11 cellular contexts compared by ENCODE assay signal in the genomic region with DNA sequence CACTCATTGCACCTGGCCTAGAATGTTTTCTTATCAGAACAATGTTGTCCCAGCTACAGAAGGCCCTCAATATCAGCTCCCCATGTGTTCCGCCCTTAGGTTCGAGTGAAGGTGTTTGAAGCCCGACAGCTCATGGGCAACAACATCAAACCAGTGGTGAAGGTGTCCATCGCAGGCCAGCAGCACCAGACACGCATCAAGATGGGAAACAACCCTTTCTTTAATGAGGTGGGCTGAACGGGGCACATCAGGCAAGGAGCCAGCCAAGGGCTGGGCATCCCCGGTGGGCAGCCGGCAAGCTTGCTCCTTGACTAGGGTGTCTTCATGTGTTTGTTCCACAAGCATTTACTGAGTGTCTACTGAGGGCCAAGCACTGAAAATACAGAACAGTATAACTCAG. TPM values are rescaled to one million over a fixed set of nuclear protein-coding genes. Genes with fewer than 3 reads are reported as not detected.
"Had no signal": no experiment of that assay in that cellular context is flagged by ENCODE, and none has a peak within 500 bp of the region (broad histone marks: within the 10 kb centered on the region; RNA-seq: fewer than 3 reads in every experiment).

No MANE protein-coding gene starts in this region.

- ATAC-seq: HCT116, HepG2 had no signal

- H3K9me3 Mint-ChIP-seq: HFFc6, IgD-negative memory B cell had no signal

- DNase-seq: GM23248, GOT3, H7, HFFc6 had no signal

- H3K4me1 ChIP-seq: HAP-1 had no signal

- H3K4me3 ChIP-seq: GM23248, HAP-1 had no signal

- H3K4me3 Mint-ChIP-seq: HFFc6, IgD-negative memory B cell had no signal

- H3K27ac Mint-ChIP-seq: HFFc6, IgD-negative memory B cell had no signal

- H3K27ac ChIP-seq: GM23248, HL-60 had no signal

- H3K9me3 ChIP-seq: HAP-1 had no signal

- H3K36me3 ChIP-seq: HAP-1 had no signal

RNA-seq across cellular contexts. Expression of gene FER1L5, which starts 9.2 kb away (rescaled TPM):
- total RNA-seq: H4, HFFc6, HT1080 had no signal
